32 cellular contexts compared by ENCODE assay signal in the genomic region with DNA sequence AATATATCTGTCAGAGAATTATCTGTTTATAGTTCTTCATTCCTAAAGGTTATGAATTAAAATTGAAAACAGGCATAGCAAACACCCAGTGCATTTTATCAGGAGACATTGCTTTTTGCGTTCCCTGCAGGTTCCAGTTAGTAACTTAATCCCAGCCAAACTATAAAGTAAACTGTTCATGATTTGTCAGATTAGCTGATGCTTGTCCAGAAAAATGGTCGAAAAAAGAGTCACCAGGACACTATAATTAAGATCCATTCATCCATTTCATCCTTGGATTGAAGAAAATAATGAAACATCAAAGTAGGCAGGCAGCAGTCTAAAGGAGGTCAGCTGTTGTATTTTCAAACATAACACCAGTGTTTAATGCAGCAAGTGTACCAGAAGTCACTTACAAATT.
"Had no signal": no experiment of that assay in that cellular context is flagged by ENCODE, and none has a peak within 500 bp of the region (broad histone marks: within the 10 kb centered on the region; RNA-seq: fewer than 3 reads in every experiment).

No MANE protein-coding gene starts in this region.

- H3K27ac ChIP-seq: ascending aorta, cardiac muscle cell, Peyer's patch, SJSA1, WERI-Rb-1 had no signal

- H3K36me3 ChIP-seq: ascending aorta, cardiac muscle cell, Peyer's patch, SJSA1, WERI-Rb-1 had no signal

- H3K4me1 ChIP-seq: ascending aorta, Peyer's patch, SJSA1 had no signal

- H3K9me3 ChIP-seq: ascending aorta, Peyer's patch, SJSA1 had no signal

- ATAC-seq: activated CD8-positive, alpha-beta memory T cell treated with anti-CD3 and anti-CD28 coated beads, Interleukin-2, amount 10 ng/mL, durations not matched to agents 7 days and 5 days; activated T-cell treated with anti-CD3 and anti-CD28 coated beads, Interleukin-2, amount 50 U/mL, for 72 hours; activated T-helper 17 cell treated with anti-CD3 and anti-CD28 coated beads, Interleukin-2, amount 50 U/mL, for 72 hours; PC-3 had no signal

- H3K27me3 ChIP-seq: ascending aorta, cardiac muscle cell, Peyer's patch, SJSA1 had no signal

- H3K4me3 ChIP-seq: ascending aorta, cardiac muscle cell, Peyer's patch, SJSA1 had no signal

- DNase-seq: activated CD4-positive, alpha-beta memory T cell treated with anti-CD3 and anti-CD28 coated beads, Interleukin-2, amount 10 ng/mL, durations not matched to agents 7 days and 5 days; activated CD4-positive, alpha-beta T cell treated with anti-CD3 and anti-CD28 coated beads for 1 hour; activated CD4-positive, alpha-beta T cell treated with anti-CD3 and anti-CD28 coated beads for 48 hours; activated CD4-positive, CD25-positive, alpha-beta regulatory T cell; activated CD8-positive, alpha-beta memory T cell treated with anti-CD3 and anti-CD28 coated beads for 24 hours; activated CD8-positive, alpha-beta memory T cell treated with anti-CD3 and anti-CD28 coated beads, Interleukin-2, amount 10 ng/mL, durations not matched to agents 7 days and 5 days; activated effector memory CD4-positive, alpha-beta T cell treated with anti-CD3 and anti-CD28 coated beads, Interleukin-2, amount 50 U/mL, for 16 hours; activated naive CD4-positive, alpha-beta T cell; activated naive CD4-positive, alpha-beta T cell treated with anti-CD3 and anti-CD28 coated beads, Interleukin-2, amount 50 U/mL, for 16 hours; activated naive CD8-positive, alpha-beta T cell treated with anti-CD3 and anti-CD28 coated beads for 36 hours; activated T-cell treated with anti-CD3 and anti-CD28 coated beads, Interleukin-2, amount 50 U/mL, for 1 hour; activated T-cell treated with anti-CD3 and anti-CD28 coated beads, Interleukin-2, amount 50 U/mL, for 72 hours; amygdala; Karpas-422; KBM-7; NCI-H1105; NCI-H1436 treated with DMSO at 0.1 percent for 48 hours; NCI-H187 treated with DMSO at 0.1 percent for 48 hours; NCI-H345; NCI-H524 treated with DMSO at 0.1 percent for 48 hours; NCI-H82; NK-92 treated with Interleukin-12 subunit alpha and Interleukin-12 subunit beta, amount 100 ng/mL, for 24 hours; PC-3; Peyer's patch; RPMI8226; SHP77 treated with DMSO at 0.1 percent for 48 hours; T1000; WERI-Rb-1 had no signal
